ENCODE assay signal across 22 cellular contexts in the genomic region with DNA sequence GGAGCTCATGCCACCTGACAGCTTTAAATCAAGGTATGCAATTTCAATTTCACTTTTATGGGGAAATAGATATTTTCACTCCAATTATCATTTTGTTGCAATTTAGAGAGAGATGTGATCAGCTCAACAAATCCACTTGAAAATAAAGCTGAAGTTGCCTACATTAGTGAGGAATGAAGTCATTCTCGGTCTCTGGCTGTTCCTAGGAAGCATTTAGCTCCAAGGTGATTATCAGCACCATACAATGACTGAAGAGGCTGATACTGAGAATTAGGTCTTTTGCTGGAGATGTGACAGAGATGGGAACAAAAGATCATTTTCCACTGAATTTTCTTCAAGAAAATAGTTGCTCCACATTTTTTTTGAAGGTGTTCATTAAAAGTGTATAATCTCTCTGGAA.
DNase-seq lines count a peak whose midpoint lies in the region.
"Had no signal": no experiment of that assay in that cellular context is flagged by ENCODE, and none has a peak within 500 bp of the region (broad histone marks: within the 10 kb centered on the region; RNA-seq: fewer than 3 reads in every experiment).

No MANE protein-coding gene starts in this region.

- no peak overlapping the region for H3K27ac ChIP-seq in mesendoderm (ENCODE audit: low read depth, low read length)
- H3K27ac ChIP-seq: BLaER1 had no signal

- no peaks in the 10 kb centered on the region for H3K27me3 ChIP-seq in mesendoderm (ENCODE audit: insufficient read depth, low read length, poor library complexity)
- H3K27me3 ChIP-seq: BE2C, BLaER1 had no signal

- no peak overlapping the region for H2AK5ac ChIP-seq in mesendoderm (ENCODE audit: low read length)

- no peak overlapping the region for H3K56ac ChIP-seq in mesendoderm (ENCODE audit: low read length)

- no peak overlapping the region for H3K23ac ChIP-seq in mesendoderm (ENCODE audit: low read length)

- no peaks in the 10 kb centered on the region for H3K36me3 ChIP-seq in mesendoderm (ENCODE audit: control insufficient read depth, insufficient read depth, low read length)
- H3K36me3 ChIP-seq: BE2C, BLaER1 had no signal

- H2BK120ac ChIP-seq in mesendoderm (ENCODE audit: low read depth, low read length): no peak overlapping the region

- no peak overlapping the region for H3K18ac ChIP-seq in mesendoderm (ENCODE audit: low read length)

- H2BK5ac ChIP-seq in mesendoderm (ENCODE audit: low read length): no peak overlapping the region

- H3K4ac ChIP-seq in mesendoderm (ENCODE audit: low read depth, low read length): no peak overlapping the region

- H3K4me3 ChIP-seq in mesendoderm (ENCODE audit: low read length): no peak overlapping the region
- H3K4me3 ChIP-seq: BLaER1, GM12878 had no signal

- no peak overlapping the region for H4K8ac ChIP-seq in mesendoderm (ENCODE audit: low read depth, low read length)

- H3K79me1 ChIP-seq in mesendoderm (ENCODE audit: low read length): no peaks in the 10 kb centered on the region

- H3K4me1 ChIP-seq in mesendoderm (ENCODE audit: control insufficient read depth, low read depth, low read length): no peaks in the 10 kb centered on the region
- H3K4me1 ChIP-seq: BE2C, BLaER1 had no signal

- H4K5ac ChIP-seq in mesendoderm (ENCODE audit: low read length): no peak overlapping the region

- no peak overlapping the region for H3K9ac ChIP-seq in mesendoderm (ENCODE audit: low read length)
- H3K9ac ChIP-seq: BLaER1 had no signal

- H2BK15ac ChIP-seq in mesendoderm (replicated peaks; ENCODE audit: low read depth): no peak overlapping the region

- no CpG with 5 or more reads among the region's 1 CpG for WGBS in mesendoderm (ENCODE audit: extremely low coverage, insufficient coverage, low lambda C conversion rate)

- no peaks in the 10 kb centered on the region for H3K79me2 ChIP-seq in mesendoderm (ENCODE audit: control insufficient read depth, insufficient read depth, low read length)

- H3K4me2 ChIP-seq in mesendoderm (ENCODE audit: low read length): no peak overlapping the region
- H3K4me2 ChIP-seq: BLaER1 had no signal

- DNase-seq in NCI-H226 (peak; percentile 11), OCI-M1 (lab: John Stamatoyannopoulos, UW) (peak; percentile 2), mesendoderm (peak; percentile 92), T-helper 2 cell (no peak), occipital lobe (lab: John Stamatoyannopoulos, UW) (no peak)
- DNase-seq: 8988T; ACHN; BE2C; C1 segment of cervical spinal cord; CD4-positive, alpha-beta memory T cell; CD4-positive, CD25-positive, alpha-beta regulatory T cell; CD8-positive, alpha-beta memory T cell; COR-L47; DMS 273 treated with DMSO at 0.1 percent for 48 hours; DMS153; DMS53; DMS79; DND-41; EL; GDM1 had no signal

Comparison
In these comparisons a context has a peak if more than half of its experiments do, and no peak if none do; other contexts are left out.
1. DNase-seq: peak in NCI-H226 (single experiment), OCI-M1 (single experiment) and mesendoderm (single experiment); none in T-helper 2 cell (0 of 5) and occipital lobe (single experiment).